In the genomic region with DNA sequence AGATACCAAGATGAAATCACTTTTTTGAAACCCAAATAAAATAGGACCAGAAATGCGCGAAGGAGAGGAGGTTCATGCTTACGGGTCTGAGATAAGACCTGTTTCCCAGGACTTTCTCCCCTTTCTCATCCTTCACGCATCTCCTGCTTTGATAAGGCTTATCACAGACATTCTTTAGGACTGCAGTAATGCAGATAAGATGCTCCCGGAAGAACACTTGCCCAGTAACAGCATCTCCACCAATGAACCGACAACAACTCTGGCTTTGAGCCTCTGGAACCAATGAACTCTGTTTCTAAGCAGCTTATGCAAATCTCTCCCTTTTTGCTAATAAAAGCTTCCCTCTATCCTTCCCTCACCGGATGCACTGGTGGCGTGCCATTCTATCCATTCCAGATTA, we compare ENCODE assay signal across 26 cellular contexts.
DNase-seq lines count a peak whose midpoint lies in the region; TF ChIP-seq lines count a peak whose summit lies in the region.
"Had no signal": no experiment of that assay in that cellular context is flagged by ENCODE, and none has a peak within 500 bp of the region (broad histone marks: within the 10 kb centered on the region; RNA-seq: fewer than 3 reads in every experiment).

No MANE protein-coding gene starts in this region.

- peaks cover 46% of the 10 kb centered on the region for H3K9me3 Mint-ChIP-seq in Caco-2 (ENCODE audit: unreplicated experiment)
- peaks cover 15% of the 10 kb centered on the region for H3K9me3 Mint-ChIP-seq in mesothelial cell of epicardium

- H3K36me3 Mint-ChIP-seq in Caco-2 (ENCODE audit: insufficient read depth, unreplicated experiment): peaks cover 6% of the 10 kb centered on the region
- H3K36me3 Mint-ChIP-seq in mesothelial cell of epicardium: peaks cover 2% of the 10 kb centered on the region
- H3K36me3 Mint-ChIP-seq: activated naive CD8-positive, alpha-beta T cell treated with anti-CD3 and anti-CD28 coated beads for 36 hours; CD8-positive, alpha-beta T cell had no signal

- POLR2A ChIA-PET in Caco-2 (lab: Charles Lee): no interaction called here

- TF ChIP-seq CTCF in Caco-2 (IDR thresholded peaks at IDR 0.05; ENCODE audit: insufficient read depth in 1 of 2, low read depth in 1 of 2, low read length in 1 of 2, severe bottlenecking in 1 of 2, unreplicated experiment in 1 of 2) (no peak), fibroblast of pulmonary artery (IDR thresholded peaks at IDR 0.05; ENCODE audit: low read length, missing control alignments) (no peak), mesothelial cell of epicardium (IDR thresholded peaks at IDR 0.05; ENCODE audit: unreplicated experiment) (no peak)

- H3K4me3 ChIP-seq in Caco-2 (ENCODE audit: low read depth, low read length): no peak overlapping the region
- no peak overlapping the region for H3K4me3 ChIP-seq in fibroblast of pulmonary artery (replicated peaks; ENCODE audit: low read depth, low read length)
- H3K4me3 ChIP-seq: body of pancreas, colonic mucosa, K562, prostate gland, upper lobe of left lung had no signal

- H3K27ac Mint-ChIP-seq in Caco-2 (ENCODE audit: unreplicated experiment) (peak overlapping the region; percentile 7), mesothelial cell of epicardium (peak overlapping the region; percentile 43)
- H3K27ac Mint-ChIP-seq: activated CD4-positive, alpha-beta T cell treated with anti-CD3 and anti-CD28 coated beads, Interleukin-2, amount 10 ng/mL, durations not matched to agents 7 days and 5 days; activated naive CD8-positive, alpha-beta T cell treated with anti-CD3 and anti-CD28 coated beads for 36 hours; activated T-helper 2 cell treated with anti-CD3 and anti-CD28 coated beads, Interferon-gamma antibody, Interleukin-2, Interleukin-4, amounts not matched to agents 10 μg/mL and 5 μg/mL and 100 μg/mL, durations not matched to agents 14 hours and 24 hours and 36 hours; CD8-positive, alpha-beta T cell; stimulated activated naive CD8-positive, alpha-beta T cell treated with anti-CD3 and anti-CD28 coated beads, Interleukin-15, Interleukin-2, amounts not matched to agents 100 ng/mL and 50 ng/mL, for 24 hours had no signal

- H3K9me3 ChIP-seq in Caco-2: peaks cover 27% of the 10 kb centered on the region
- H3K9me3 ChIP-seq: body of pancreas, colonic mucosa, prostate gland, upper lobe of left lung had no signal

- peaks cover 23% of the 10 kb centered on the region for H3K4me1 ChIP-seq in Caco-2
- H3K4me1 ChIP-seq: body of pancreas, colonic mucosa, prostate gland, upper lobe of left lung had no signal

- peak; percentile 69 to 80 for DNase-seq in Caco-2
- peak; percentile 41 for DNase-seq in SK-MEL-5 (ENCODE audit: low read depth, low spot score)
- peak; percentile 73 for DNase-seq in fibroblast of pulmonary artery (ENCODE audit: low read depth)
- DNase-seq in mesothelial cell of epicardium (ENCODE audit: low spot score in 2 of 2, unreplicated experiment in 2 of 2): no peak
- no peak for DNase-seq in NCI-H524 treated with DMSO at 0.1 percent for 48 hours (lab: John Stamatoyannopoulos, UW)
- no peak for DNase-seq in NCI-H1048 (lab: John Stamatoyannopoulos, UW)
- no peak for DNase-seq in NK-92 treated with Interleukin-12 subunit alpha and Interleukin-12 subunit beta, amount 100 ng/mL, for 24 hours (lab: John Stamatoyannopoulos, UW)
- no peak for DNase-seq in NCI-H2081 treated with DMSO at 0.1 percent for 48 hours (lab: John Stamatoyannopoulos, UW)
- DNase-seq: activated CD4-positive, alpha-beta T cell treated with anti-CD3 and anti-CD28 coated beads, Interleukin-2, amount 10 ng/mL, durations not matched to agents 7 days and 5 days; activated naive CD8-positive, alpha-beta T cell treated with anti-CD3 and anti-CD28 coated beads for 36 hours; body of pancreas; CD8-positive, alpha-beta T cell; colonic mucosa; DMS79; foreskin fibroblast; left colon; NCI-H1092 treated with DMSO at 0.1 percent for 48 hours; NCI-H2081; NCI-H526 treated with DMSO at 0.1 percent for 48 hours; SHP77 treated with DMSO at 0.1 percent for 48 hours; stimulated activated CD4-positive, alpha-beta T cell treated with anti-CD3 and anti-CD28 coated beads, Interleukin-4, amount 100 ng/mL, for 1 hour; upper lobe of left lung had no signal

- H3K27me3 ChIP-seq in Caco-2 (replicated peaks; ENCODE audit: control insufficient read depth, insufficient read depth, low read length): no peaks in the 10 kb centered on the region
- H3K27me3 ChIP-seq: body of pancreas, colonic mucosa, upper lobe of left lung had no signal

- BruUV-seq in Caco-2 (replicated peaks; lab: Mats Ljungman, UMichigan): no TSS peak

- no peaks in the 10 kb centered on the region for H3K36me3 ChIP-seq in Caco-2 (ENCODE audit: control insufficient read depth, insufficient read depth, low read length)
- H3K36me3 ChIP-seq: colonic mucosa, prostate gland, upper lobe of left lung had no signal

- in situ Hi-C loops in SK-MEL-5 (cut with HindIII; ENCODE audit: low pct_unique_long_range_greater_than_20kb, low sequenced_read_pairs): no loop called here

- intact Hi-C loops in Caco-2 (cut with micrococcal nuclease; ENCODE audit: unreplicated experiment): no loop called here

- peak overlapping the region; percentile 59 for H3K4me3 Mint-ChIP-seq in Caco-2 (ENCODE audit: unreplicated experiment)
- H3K4me3 Mint-ChIP-seq in mesothelial cell of epicardium: no peak overlapping the region
- H3K4me3 Mint-ChIP-seq: activated CD4-positive, alpha-beta T cell treated with anti-CD3 and anti-CD28 coated beads, Interleukin-2, amount 10 ng/mL, durations not matched to agents 7 days and 5 days; activated naive CD8-positive, alpha-beta T cell treated with anti-CD3 and anti-CD28 coated beads for 36 hours; CD8-positive, alpha-beta T cell; stimulated activated naive CD8-positive, alpha-beta T cell treated with anti-CD3 and anti-CD28 coated beads, Interleukin-15, Interleukin-2, amounts not matched to agents 100 ng/mL and 50 ng/mL, for 24 hours had no signal

- H3K4me1 Mint-ChIP-seq in Caco-2 (ENCODE audit: low read depth, unreplicated experiment) (peaks cover 14% of the 10 kb centered on the region), mesothelial cell of epicardium (peaks cover 2% of the 10 kb centered on the region)
- H3K4me1 Mint-ChIP-seq: activated CD4-positive, alpha-beta T cell treated with anti-CD3 and anti-CD28 coated beads, Interleukin-2, amount 10 ng/mL, durations not matched to agents 7 days and 5 days; activated naive CD8-positive, alpha-beta T cell treated with anti-CD3 and anti-CD28 coated beads for 36 hours had no signal

- H3K27me3 Mint-ChIP-seq in Caco-2 (ENCODE audit: insufficient read depth, unreplicated experiment) (no peaks in the 10 kb centered on the region), mesothelial cell of epicardium (ENCODE audit: low read depth) (no peaks in the 10 kb centered on the region)
- H3K27me3 Mint-ChIP-seq: activated CD4-positive, alpha-beta T cell treated with anti-CD3 and anti-CD28 coated beads, Interleukin-2, amount 10 ng/mL, durations not matched to agents 7 days and 5 days; activated naive CD8-positive, alpha-beta T cell treated with anti-CD3 and anti-CD28 coated beads for 36 hours; stimulated activated naive CD8-positive, alpha-beta T cell treated with anti-CD3 and anti-CD28 coated beads, Interleukin-15, Interleukin-2, amounts not matched to agents 100 ng/mL and 50 ng/mL, for 24 hours had no signal

- CTCF ChIA-PET in Caco-2 (lab: Charles Lee): no interaction called here

Comparison
In these comparisons a context has a peak if more than half of its experiments do, and no peak if none do; other contexts are left out.
1. DNase-seq: peak in Caco-2 (2 of 2), SK-MEL-5 (single experiment) and fibroblast of pulmonary artery (single experiment); none in mesothelial cell of epicardium (0 of 2), NCI-H524 treated with DMSO at 0.1 percent for 48 hours (single experiment), NCI-H1048 (single experiment), NK-92 treated with Interleukin-12 subunit alpha and Interleukin-12 subunit beta, amount 100 ng/mL, for 24 hours (single experiment) and NCI-H2081 treated with DMSO at 0.1 percent for 48 hours (single experiment).